ENCODE assay signal across 9 cellular contexts in the genomic region with DNA sequence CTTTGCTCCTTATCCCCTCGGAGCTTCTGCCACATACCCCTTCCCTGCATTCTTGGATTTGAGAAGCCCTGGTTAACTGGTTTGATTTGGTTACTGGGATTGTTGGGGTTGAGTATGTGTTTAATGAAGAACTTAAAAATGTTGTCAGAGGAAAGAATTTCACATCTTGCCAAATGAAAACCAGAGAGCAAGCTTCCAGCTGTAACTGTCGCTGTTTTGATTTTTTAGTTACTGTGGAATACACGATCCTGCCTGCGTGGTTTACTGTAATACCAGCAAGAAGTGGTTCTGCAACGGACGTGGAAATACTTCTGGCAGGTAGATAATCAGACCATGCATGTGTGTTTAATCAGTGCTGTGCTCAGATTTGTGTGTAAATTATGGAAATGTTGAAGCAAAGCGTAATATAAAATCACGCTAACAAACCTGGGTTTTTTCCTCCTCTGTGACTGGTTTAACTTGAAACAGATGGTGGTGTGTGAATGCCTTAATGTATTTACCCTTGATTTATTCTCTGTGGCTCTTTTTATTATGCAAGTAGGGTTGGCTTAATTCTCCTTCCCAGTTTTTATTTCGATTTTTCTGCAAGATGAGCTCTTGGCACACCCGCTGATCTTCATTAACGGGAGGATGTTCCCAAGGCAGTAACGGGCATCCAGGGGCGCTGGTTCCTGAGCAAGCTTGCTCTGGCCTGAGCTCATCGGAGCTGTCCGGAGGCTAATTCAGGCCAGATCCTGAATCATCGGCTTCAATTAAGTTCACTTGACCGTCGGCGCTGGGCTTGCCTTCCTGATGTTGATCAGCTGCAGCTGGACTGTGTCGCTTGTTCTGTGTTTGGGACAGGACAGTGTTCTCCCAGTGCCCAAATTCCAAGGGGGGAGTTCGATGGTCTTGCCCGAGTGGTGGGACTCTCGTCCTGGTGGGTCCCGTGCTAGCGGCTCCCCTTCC. TPM values are rescaled to one million over a fixed set of nuclear protein-coding genes. Genes with fewer than 3 reads are reported as not detected.
DNase-seq lines count a peak whose midpoint lies in the region; FAIRE-seq and TF ChIP-seq lines count a peak whose summit lies in the region.
"Had no signal": no experiment of that assay in that cellular context is flagged by ENCODE, and none has a peak within 500 bp of the region (broad histone marks: within the 10 kb centered on the region; RNA-seq: fewer than 3 reads in every experiment).

No MANE protein-coding gene starts in this region.

- peak overlapping the region; percentile 76 for H3K4me3 Mint-ChIP-seq in HFFc6

- H3K79me2 ChIP-seq in smooth muscle cell (ENCODE audit: low read depth), result peaks cover 81% of the 10 kb centered on the region

- no peak overlapping the region for H3K4me3 ChIP-seq in kidney (ENCODE audit: low read length in 2 of 2)
- no peak overlapping the region for H3K4me3 ChIP-seq in thymus (ENCODE audit: low read length)
- H3K4me3 ChIP-seq in smooth muscle cell, result no peak overlapping the region

- H3K27me3 ChIP-seq in thymus (ENCODE audit: control insufficient read depth, insufficient read depth), result no peaks in the 10 kb centered on the region
- no peaks in the 10 kb centered on the region for H3K27me3 ChIP-seq in smooth muscle cell (ENCODE audit: low read depth)

- H3K9me3 Mint-ChIP-seq in HFFc6, result no peaks in the 10 kb centered on the region

- H3K36me3 Mint-ChIP-seq in HFFc6 (ENCODE audit: low read depth), result peaks cover 8% of the 10 kb centered on the region; the same call in 1 of the 2 replicates

- peaks cover 97% of the 10 kb centered on the region for H4K20me1 ChIP-seq in smooth muscle cell (ENCODE audit: low read depth)

- H2AFZ ChIP-seq in smooth muscle cell (ENCODE audit: low read depth), result no peak overlapping the region

- no peak for FAIRE-seq in kidney (lab: Jason Lieb, UNC)
- FAIRE-seq: small intestine had no signal

- peaks cover 33 to 45% of the 10 kb centered on the region in 2 donors for H3K4me1 ChIP-seq in kidney (ENCODE audit: control insufficient read depth in 1 of 2, insufficient read depth in 1 of 2, low read depth in 1 of 2, low read length in 2 of 2)
- H3K4me1 ChIP-seq in thymus (ENCODE audit: control insufficient read depth, insufficient read depth, low read length), result peaks cover 4% of the 10 kb centered on the region
- no peaks in the 10 kb centered on the region for H3K4me1 ChIP-seq in smooth muscle cell (ENCODE audit: low read depth)

- intact Hi-C loops in kidney (cut with DNase I), result loop anchor here (10.0 kb wide), 1 partner anchor 253 kb away; no protein-coding TSS in a partner anchor

- peak overlapping the region; percentile 85 for H3K27ac ChIP-seq in caudate nucleus (ENCODE audit: low read depth, low read length)
- peak overlapping the region in 1 of 2 donors; percentile 74 for H3K27ac ChIP-seq in kidney (ENCODE audit: low read depth in 2 of 2, low read length in 2 of 2)
- H3K27ac ChIP-seq in thymus (ENCODE audit: low read depth), result peak overlapping the region; percentile 12
- no peak overlapping the region for H3K27ac ChIP-seq in smooth muscle cell (ENCODE audit: low read depth)

- 94% methylated on average over 25 of the region's 25 CpGs for WGBS in thymus
- WGBS in smooth muscle cell (ENCODE audit: low lambda C conversion rate), result 88% methylated on average over 25 of the region's 25 CpGs

- peak overlapping the region; percentile 9 to 37 for H3K9ac ChIP-seq in kidney (ENCODE audit: low read length in 2 of 2)
- no peak overlapping the region for H3K9ac ChIP-seq in smooth muscle cell (ENCODE audit: low read depth)

- H3K9me3 ChIP-seq in kidney (ENCODE audit: control insufficient read depth in 1 of 2, low read length in 2 of 2) (no peaks in the 10 kb centered on the region), thymus (ENCODE audit: control insufficient read depth) (no peaks in the 10 kb centered on the region), smooth muscle cell (replicated peaks; ENCODE audit: low read depth) (no peaks in the 10 kb centered on the region)

- peaks cover 73% of the 10 kb centered on the region for H3K4me1 Mint-ChIP-seq in HFFc6 (ENCODE audit: low read depth)

- peak; percentile 62 for TF ChIP-seq CTCF in HFFc6 (IDR thresholded peaks at IDR 0.05)
- no peak for TF ChIP-seq CTCF in kidney (IDR thresholded peaks at IDR 0.05; ENCODE audit: borderline replicate concordance, extremely low read depth, insufficient read depth)
- TF ChIP-seq CTCF in smooth muscle cell (IDR thresholded peaks at IDR 0.05; ENCODE audit: borderline replicate concordance, insufficient read depth, poor library complexity, severe bottlenecking), result no peak

- DNase-seq in HFFc6, result peak; percentile 82
- no peak for DNase-seq in caudate nucleus (lab: John Stamatoyannopoulos, UW)
- DNase-seq in kidney, result peak; percentile 83
- DNase-seq in NCI-H2227 (lab: John Stamatoyannopoulos, UW; ENCODE audit: unreplicated experiment), result no peak
- DNase-seq in DMS79 treated with DMSO at 0.1 percent for 48 hours (lab: John Stamatoyannopoulos, UW), result no peak
- DNase-seq in smooth muscle cell (lab: John Stamatoyannopoulos, UW; ENCODE audit: unreplicated experiment), result no peak
- DNase-seq in NCI-H2196 (lab: John Stamatoyannopoulos, UW; ENCODE audit: unreplicated experiment), result no peak

- no peaks in the 10 kb centered on the region; the same call in 1 of the 2 replicates for H3K27me3 Mint-ChIP-seq in HFFc6 (ENCODE audit: insufficient read depth)

- H3K27ac Mint-ChIP-seq in HFFc6, result peak overlapping the region; percentile 97

- H3F3A ChIP-seq in smooth muscle cell (ENCODE audit: low read depth), result peaks cover 18% of the 10 kb centered on the region

- H3K36me3 ChIP-seq in kidney (ENCODE audit: control insufficient read depth in 1 of 2, insufficient read depth in 2 of 2, low read length in 2 of 2), result peaks cover 11 to 28% of the 10 kb centered on the region in 2 donors
- peaks cover 59% of the 10 kb centered on the region for H3K36me3 ChIP-seq in thymus (ENCODE audit: control insufficient read depth, insufficient read depth)
- H3K36me3 ChIP-seq in smooth muscle cell (ENCODE audit: low read depth), result no peaks in the 10 kb centered on the region

- H3K4me2 ChIP-seq in smooth muscle cell, result no peak overlapping the region

RNA-seq across cellular contexts. Expression of gene UPF1, which starts 16.0 kb away (rescaled TPM):
- 10 to 100 TPM; 46.3 to 54.7 (median 51.4) TPM for total RNA-seq in HFFc6 (2021; fragmentation: NEBNext Ultra II Directional; extraction: Animal tissue kit (Norgen Biotek cat#: 25700))
- total RNA-seq in kidney (70.1 TPM), smooth muscle cell (16.2 and 37.8 TPM in 2 replicates)
- polyA plus RNA-seq in kidney (ENCODE audit: insufficient read depth, low read depth, low replicate concordance) (34.2 TPM), thymus (61.0 TPM), smooth muscle cell (25.4 and 30.3 TPM in 2 replicates)

RNA-seq across cellular contexts. Expression of gene CERS1, which starts 48.2 kb away (rescaled TPM):
- total RNA-seq in HFFc6 (2021; fragmentation: NEBNext Ultra II Directional; extraction: Animal tissue kit (Norgen Biotek cat#: 25700)), result 1 to 10 TPM in 5 of 6 experiments, under 1 TPM in 1; 0.96 to 2.1 (median 1.3) TPM
- total RNA-seq in kidney, result 0.50 TPM
- not detected for polyA plus RNA-seq in kidney (ENCODE audit: insufficient read depth, low read depth, low replicate concordance)
- polyA plus RNA-seq in thymus, result 0.41 TPM
- total RNA-seq in smooth muscle cell, result 0.81 and 2.4 TPM in 2 replicates
- polyA plus RNA-seq in smooth muscle cell, result 4.2 TPM in 2 replicates

RNA-seq across cellular contexts. Expression of gene COMP, which starts 56.7 kb away (rescaled TPM):
- total RNA-seq in HFFc6 (2021; fragmentation: NEBNext Ultra II Directional; extraction: Animal tissue kit (Norgen Biotek cat#: 25700)), result 1 to 10 TPM in 3 of 6 experiments, under 1 TPM in 3; 0.67 to 6.1 (median 0.98) TPM
- 33.2 TPM for total RNA-seq in kidney
- 1.8 TPM for polyA plus RNA-seq in kidney (ENCODE audit: insufficient read depth, low read depth, low replicate concordance)
- polyA plus RNA-seq in thymus, result 1.5 TPM
- 196 and 236 TPM in 2 replicates for total RNA-seq in smooth muscle cell
- 627 and 901 TPM in 2 replicates for polyA plus RNA-seq in smooth muscle cell

Comparison
In these comparisons a context has a peak if more than half of its experiments do, and no peak if none do; other contexts are left out.
1. DNase-seq: peak in HFFc6 (single experiment) and kidney (single experiment); none in caudate nucleus (0 of 61), NCI-H2227 (single experiment), DMS79 treated with DMSO at 0.1 percent for 48 hours (single experiment), smooth muscle cell (single experiment) and NCI-H2196 (single experiment).